1 cellular context compared by ENCODE assay signal in the genomic region with DNA sequence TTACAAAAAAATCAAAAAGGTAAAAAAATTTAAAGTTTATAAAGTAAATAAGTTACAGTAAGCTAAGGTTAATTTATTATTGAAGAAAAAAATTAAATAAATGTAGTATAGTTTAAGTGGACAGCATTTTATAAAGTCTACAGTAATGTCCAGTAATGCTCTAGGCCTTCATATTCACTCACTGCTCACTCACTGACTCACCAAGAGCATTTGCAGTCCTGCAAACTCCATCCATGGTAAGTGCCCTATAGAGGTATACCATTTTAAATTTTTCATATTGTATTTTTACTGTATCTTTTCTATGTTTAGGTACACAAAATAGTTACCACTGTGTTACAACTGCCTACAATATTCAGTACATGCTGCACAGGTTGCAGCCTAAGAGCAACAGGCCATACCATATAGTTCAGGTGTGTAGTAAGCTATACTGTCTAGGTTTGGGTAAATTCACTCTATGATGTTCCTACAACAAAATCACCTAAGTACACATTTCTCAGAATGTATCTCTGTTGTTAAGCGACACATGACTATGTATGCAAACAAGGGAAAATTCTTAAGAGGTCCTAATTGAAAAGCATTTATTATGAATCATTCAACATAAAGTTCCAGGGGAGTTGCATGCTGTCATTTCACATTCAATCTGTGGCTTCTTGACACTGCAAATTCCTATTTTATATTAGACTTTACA.
TF ChIP-seq lines count a peak whose summit lies in the region.

No MANE protein-coding gene starts in this region.

TF ChIP-seq in K562, 482 proteins besides CTCF, POLR2A, EP300 and RAD21:
- TF ChIP-seq POU5F1 (IDR thresholded peaks at IDR 0.05; ENCODE audit: borderline replicate concordance, low read depth, low read length, partially characterized antibody) (no peak), SRSF3 (IDR thresholded peaks at IDR 0.05; ENCODE audit: insufficient read depth, low read length) (no peak)
- TF ChIP-seq, protein P1, sequence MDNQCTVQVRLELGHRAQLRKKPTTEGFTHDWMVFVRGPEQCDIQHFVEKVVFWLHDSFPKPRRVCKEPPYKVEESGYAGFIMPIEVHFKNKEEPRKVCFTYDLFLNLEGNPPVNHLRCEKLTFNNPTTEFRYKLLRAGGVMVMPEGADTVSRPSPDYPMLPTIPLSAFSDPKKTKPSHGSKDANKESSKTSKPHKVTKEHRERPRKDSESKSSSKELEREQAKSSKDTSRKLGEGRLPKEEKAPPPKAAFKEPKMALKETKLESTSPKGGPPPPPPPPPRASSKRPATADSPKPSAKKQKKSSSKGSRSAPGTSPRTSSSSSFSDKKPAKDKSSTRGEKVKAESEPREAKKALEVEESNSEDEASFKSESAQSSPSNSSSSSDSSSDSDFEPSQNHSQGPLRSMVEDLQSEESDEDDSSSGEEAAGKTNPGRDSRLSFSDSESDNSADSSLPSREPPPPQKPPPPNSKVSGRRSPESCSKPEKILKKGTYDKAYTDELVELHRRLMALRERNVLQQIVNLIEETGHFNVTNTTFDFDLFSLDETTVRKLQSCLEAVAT (IDR thresholded peaks at IDR 0.05) = no peak
TF ChIP-seq in K562: peak in this region for 0.
